In the genomic region with DNA sequence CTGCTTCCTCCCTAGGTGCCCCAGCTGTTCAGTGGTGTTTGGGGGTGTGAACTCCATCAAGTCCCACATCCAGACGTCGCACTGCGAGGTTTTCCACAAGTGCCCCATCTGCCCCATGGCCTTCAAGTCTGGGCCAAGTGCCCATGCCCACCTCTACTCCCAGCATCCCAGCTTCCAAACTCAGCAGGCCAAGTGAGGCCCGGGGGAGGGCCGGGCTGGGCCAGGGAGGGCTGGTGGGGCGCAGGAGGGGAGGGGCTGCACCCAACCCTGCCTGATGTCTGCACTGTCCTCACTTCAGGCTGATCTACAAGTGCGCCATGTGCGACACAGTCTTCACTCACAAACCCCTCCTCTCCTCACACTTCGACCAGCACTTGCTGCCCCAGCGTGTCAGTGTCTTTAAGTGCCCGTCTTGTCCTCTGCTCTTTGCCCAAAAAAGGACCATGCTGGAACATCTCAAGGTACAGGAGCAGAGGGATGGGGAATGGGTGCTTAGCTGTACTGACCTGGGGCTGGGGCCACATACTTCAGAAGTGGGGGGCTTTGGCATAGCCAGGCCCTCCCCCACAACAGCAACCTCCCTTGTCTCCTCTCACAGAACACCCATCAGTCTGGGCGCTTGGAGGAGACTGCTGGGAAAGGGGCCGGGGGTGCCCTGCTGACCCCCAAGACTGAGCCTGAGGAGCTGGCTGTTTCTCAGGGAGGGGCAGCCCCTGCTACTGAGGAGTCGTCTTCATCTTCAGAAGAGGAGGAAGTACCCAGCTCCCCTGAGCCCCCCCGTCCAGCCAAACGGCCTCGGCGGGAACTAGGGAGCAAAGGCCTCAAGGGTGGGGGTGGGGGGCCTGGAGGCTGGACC, we compare ENCODE assay signal across 15 cellular contexts. TPM values are rescaled to one million over a fixed set of nuclear protein-coding genes. Genes with fewer than 3 reads are reported as not detected.
DNase-seq lines count a peak whose midpoint lies in the region; ATAC-seq, FAIRE-seq and TF ChIP-seq lines count a peak whose summit lies in the region.
"Had no signal": no experiment of that assay in that cellular context is flagged by ENCODE, and none has a peak within 500 bp of the region (broad histone marks: within the 10 kb centered on the region; RNA-seq: fewer than 3 reads in every experiment).

No MANE protein-coding gene starts in this region.

- CTCF ChIA-PET in MCF 10A (lab: Yijun Ruan, JAX) = interaction anchor here (0.6 to 3.6 kb wide), 3 partner anchors 12 to 168 kb away, joined by 3 to 13 read pairs (median 4); no protein-coding TSS in a partner anchor

- no peak for TF ChIP-seq POLR2A in breast epithelium (IDR thresholded peaks at IDR 0.05)

- H3K9me3 ChIP-seq in breast epithelium (no peaks in the 10 kb centered on the region), astrocyte (ENCODE audit: insufficient read depth, low read depth, low read length) (no peaks in the 10 kb centered on the region)
- H3K9me3 ChIP-seq: body of pancreas, gastrocnemius medialis, uterus had no signal

- peaks cover 91% of the 10 kb centered on the region for H3K36me3 Mint-ChIP-seq in MCF 10A (ENCODE audit: insufficient read depth, unreplicated experiment)
- H3K36me3 Mint-ChIP-seq in astrocyte (ENCODE audit: low read depth, unreplicated experiment) = peaks cover 43% of the 10 kb centered on the region
- H3K36me3 Mint-ChIP-seq in stimulated activated naive B cell treated with anti-CD40 and anti-IgM and Interleukin-4, amounts not matched to agents 10 μg/mL and 1 μg/mL and 100 μg/mL, for 72 hours = peaks cover 54 to 69% of the 10 kb centered on the region in 2 donors

- BruUV-seq in MCF 10A (replicated peaks; lab: Mats Ljungman, UMichigan) = no TSS peak

- H3K4me1 Mint-ChIP-seq in MCF 10A (ENCODE audit: insufficient read depth, unreplicated experiment) = peaks cover 6% of the 10 kb centered on the region
- H3K4me1 Mint-ChIP-seq in astrocyte (ENCODE audit: low read depth, unreplicated experiment) = peaks cover 5% of the 10 kb centered on the region
- H3K4me1 Mint-ChIP-seq in stimulated activated naive B cell treated with anti-CD40 and anti-IgM and Interleukin-4, amounts not matched to agents 10 μg/mL and 1 μg/mL and 100 μg/mL, for 72 hours = peaks cover 47 to 71% of the 10 kb centered on the region in 2 donors

- H3K27ac Mint-ChIP-seq in MCF 10A (ENCODE audit: low read depth, unreplicated experiment) (peak overlapping the region; percentile 33), astrocyte (ENCODE audit: unreplicated experiment) (peak overlapping the region; percentile 87)
- H3K27ac Mint-ChIP-seq in stimulated activated naive B cell treated with anti-CD40 and anti-IgM and Interleukin-4, amounts not matched to agents 10 μg/mL and 1 μg/mL and 100 μg/mL, for 72 hours = peak overlapping the region; percentile 80

- ATAC-seq in stimulated activated naive B cell treated with anti-CD40 and anti-IgM and Interleukin-4, amounts not matched to agents 10 μg/mL and 1 μg/mL and 100 μg/mL, for 72 hours (replicated peaks) = no peak
- ATAC-seq: body of pancreas, gastrocnemius medialis had no signal

- no peak overlapping the region for H3K4me3 Mint-ChIP-seq in MCF 10A (ENCODE audit: unreplicated experiment)
- no peak overlapping the region for H3K4me3 Mint-ChIP-seq in astrocyte (ENCODE audit: unreplicated experiment)
- peak overlapping the region in 1 of 2 donors; percentile 17 for H3K4me3 Mint-ChIP-seq in stimulated activated naive B cell treated with anti-CD40 and anti-IgM and Interleukin-4, amounts not matched to agents 10 μg/mL and 1 μg/mL and 100 μg/mL, for 72 hours

- no peak overlapping the region for H3K4me3 ChIP-seq in breast epithelium
- no peak overlapping the region for H3K4me3 ChIP-seq in astrocyte (ENCODE audit: insufficient read depth, low read depth, low read length)
- H3K4me3 ChIP-seq: body of pancreas, gastrocnemius medialis, SK-N-MC, uterus had no signal

- no peak overlapping the region for H3K4me2 ChIP-seq in astrocyte (ENCODE audit: low read length)

- H4K20me1 ChIP-seq in astrocyte (ENCODE audit: insufficient read depth, low read length) = peaks cover 50% of the 10 kb centered on the region

- H3K9ac ChIP-seq in astrocyte (ENCODE audit: low read length) = no peak overlapping the region

- DNase-seq in MCF 10A (ENCODE audit: unreplicated experiment) (no peak), breast epithelium (ENCODE audit: low spot score in 2 of 2) (no peak), astrocyte (ENCODE audit: low read depth) (no peak), hypothalamus (lab: John Stamatoyannopoulos, UW) (no peak), iPS-NIHi11 (ENCODE audit: low spot score) (no peak)
- no peak for DNase-seq in stimulated activated naive B cell treated with anti-CD40 and anti-IgM and Interleukin-4, amounts not matched to agents 10 μg/mL and 1 μg/mL and 100 μg/mL, for 72 hours
- DNase-seq: activated CD8-positive, alpha-beta memory T cell treated with anti-CD3 and anti-CD28 coated beads, Interleukin-2, amount 50 U/mL, for 4 hours; body of pancreas; DMS79; gastrocnemius medialis; NCI-H226; stimulated activated CD4-positive, alpha-beta T cell treated with anti-CD3 and anti-CD28 coated beads, Interleukin-1b, Interleukin-23, amount 100 ng/mL, for 48 hours; uterus had no signal

- peaks cover 9% of the 10 kb centered on the region for H3K36me3 ChIP-seq in breast epithelium
- H3K36me3 ChIP-seq in astrocyte (ENCODE audit: insufficient read depth, low read length) = peaks cover 18% of the 10 kb centered on the region
- H3K36me3 ChIP-seq: uterus had no signal

- TF ChIP-seq CTCF in MCF 10A (IDR thresholded peaks at IDR 0.05; ENCODE audit: unreplicated experiment) (no peak), breast epithelium (IDR thresholded peaks at IDR 0.05) (no peak), astrocyte (IDR thresholded peaks at IDR 0.05; ENCODE audit: insufficient read depth, low read depth, low read length) (no peak)

- POLR2A ChIA-PET in MCF 10A (lab: Yijun Ruan, JAX) = interaction anchor here (0.7 to 1.3 kb wide), 4 partner anchors 11 to 110 kb away, joined by 3 to 6 read pairs (median 4); partner anchors contain the start of genes PSMB4 and SELENBP1

- FAIRE-seq in astrocyte (lab: Jason Lieb, UNC) = no peak
- FAIRE-seq: keratinocyte had no signal

- peaks cover 0 to 2% of the 10 kb centered on the region in 2 donors for H3K4me1 ChIP-seq in breast epithelium
- H3K4me1 ChIP-seq in astrocyte (ENCODE audit: insufficient read depth, low read length) = no peaks in the 10 kb centered on the region

- H3K27me3 ChIP-seq in breast epithelium (no peaks in the 10 kb centered on the region), astrocyte (ENCODE audit: insufficient read depth, low read length) (no peaks in the 10 kb centered on the region)
- H3K27me3 ChIP-seq: body of pancreas, gastrocnemius medialis, uterus had no signal

- H3K9me3 Mint-ChIP-seq in MCF 10A (ENCODE audit: unreplicated experiment) (no peaks in the 10 kb centered on the region), astrocyte (ENCODE audit: unreplicated experiment) (no peaks in the 10 kb centered on the region)
- H3K9me3 Mint-ChIP-seq in stimulated activated naive B cell treated with anti-CD40 and anti-IgM and Interleukin-4, amounts not matched to agents 10 μg/mL and 1 μg/mL and 100 μg/mL, for 72 hours = no peaks in the 10 kb centered on the region

- intact Hi-C loops in MCF 10A (cut with micrococcal nuclease) (no loop called here), breast epithelium (cut with DNase I; ENCODE audit: low total_unique reads) (no loop called here)

- no peak overlapping the region for H2AFZ ChIP-seq in astrocyte (ENCODE audit: low read depth, low read length)

- H3K79me2 ChIP-seq in astrocyte (ENCODE audit: insufficient read depth, low read length) = peaks cover 28% of the 10 kb centered on the region

- H3K27ac ChIP-seq in breast epithelium = peak overlapping the region in 1 of 2 donors; percentile 7
- no peak overlapping the region for H3K27ac ChIP-seq in astrocyte (ENCODE audit: low read depth, low read length)
- H3K27ac ChIP-seq: body of pancreas, gastrocnemius medialis, SK-N-MC, uterus had no signal

- H3K27me3 Mint-ChIP-seq in MCF 10A (ENCODE audit: insufficient read depth, unreplicated experiment) (no peaks in the 10 kb centered on the region), astrocyte (ENCODE audit: low read depth, unreplicated experiment) (no peaks in the 10 kb centered on the region)
- H3K27me3 Mint-ChIP-seq in stimulated activated naive B cell treated with anti-CD40 and anti-IgM and Interleukin-4, amounts not matched to agents 10 μg/mL and 1 μg/mL and 100 μg/mL, for 72 hours = no peaks in the 10 kb centered on the region

RNA-seq across cellular contexts. Expression of gene ZNF687, which starts 7.2 kb away (rescaled TPM):
- total RNA-seq in MCF 10A (2022) (26.3 and 27.5 TPM in 2 replicates), breast epithelium (10 to 100 TPM; 20.6 to 31.6 (median 25.9) TPM), astrocyte (15.4 and 19.1 TPM in 2 replicates)

RNA-seq across cellular contexts. Expression of gene PSMD4, which starts 34.8 kb away (rescaled TPM):
- total RNA-seq in MCF 10A (2022) = 266 and 285 TPM in 2 replicates
- total RNA-seq in breast epithelium = 100 to 1,000 TPM; 108 to 188 (median 140) TPM
- 154 and 171 TPM in 2 replicates for total RNA-seq in astrocyte

RNA-seq across cellular contexts. Expression of gene PI4KB, which starts 37.9 kb away (rescaled TPM):
- total RNA-seq in MCF 10A (2022) (75.3 and 90.1 TPM in 2 replicates), breast epithelium (10 to 100 TPM; 59.2 to 91.8 (median 69.8) TPM), astrocyte (59.4 and 67.8 TPM in 2 replicates)

RNA-seq across cellular contexts. Expression of gene RFX5, which starts 57.7 kb away (rescaled TPM):
- total RNA-seq in MCF 10A (2022) = 19.2 and 26.5 TPM in 2 replicates
- total RNA-seq in breast epithelium = 10 to 100 TPM; 17.9 to 34.5 (median 25.9) TPM
- 55.3 and 61.3 TPM in 2 replicates for total RNA-seq in astrocyte

Comparison
In these comparisons a context has a peak if more than half of its experiments do, and no peak if none do; other contexts are left out.
1. H3K27ac Mint-ChIP-seq: peak in every context shown above with its lines; median percentile 87 in astrocyte; 80 in stimulated activated naive B cell treated with anti-CD40 and anti-IgM and Interleukin-4, amounts not matched to agents 10 μg/mL and 1 μg/mL and 100 μg/mL, for 72 hours; 33 in MCF 10A.